In the genomic region with DNA sequence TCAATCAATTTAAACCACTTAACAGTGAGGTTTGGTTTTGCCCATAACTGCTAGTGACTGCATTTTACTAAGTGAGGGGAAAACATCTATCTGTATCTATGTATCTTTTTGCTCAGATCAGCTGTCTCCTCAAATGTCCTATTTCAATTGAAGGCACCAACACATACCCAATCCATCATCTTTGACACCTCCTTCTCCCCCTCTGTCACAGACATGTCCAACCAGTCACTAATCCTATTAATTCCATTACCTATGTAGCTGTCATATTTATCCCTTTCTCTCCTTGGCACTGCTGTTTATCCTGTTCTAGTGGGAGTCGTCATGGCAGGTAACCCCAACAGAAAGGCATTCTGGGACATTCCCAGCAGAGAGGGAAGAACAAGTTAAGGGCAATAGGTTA, we compare ENCODE assay signal across 1 cellular context.
TF ChIP-seq lines count a peak whose summit lies in the region.

No MANE protein-coding gene starts in this region.

TF ChIP-seq in HepG2, 621 proteins besides CTCF, POLR2A, EP300 and RAD21 (continued from another document):
- no peak for TF ChIP-seq BCLAF1 (IDR thresholded peaks at IDR 0.05)
- no peak for TF ChIP-seq ZNF883 (CRISPR knock-in tag; IDR thresholded peaks at IDR 0.05; ENCODE audit: not compliant biosample characterization)
- TF ChIP-seq FOXA1 (IDR thresholded peaks at IDR 0.05): no peak
- TF ChIP-seq FOXA1 (CRISPR knock-in tag; IDR thresholded peaks at IDR 0.05): no peak
- TF ChIP-seq, protein P1, sequence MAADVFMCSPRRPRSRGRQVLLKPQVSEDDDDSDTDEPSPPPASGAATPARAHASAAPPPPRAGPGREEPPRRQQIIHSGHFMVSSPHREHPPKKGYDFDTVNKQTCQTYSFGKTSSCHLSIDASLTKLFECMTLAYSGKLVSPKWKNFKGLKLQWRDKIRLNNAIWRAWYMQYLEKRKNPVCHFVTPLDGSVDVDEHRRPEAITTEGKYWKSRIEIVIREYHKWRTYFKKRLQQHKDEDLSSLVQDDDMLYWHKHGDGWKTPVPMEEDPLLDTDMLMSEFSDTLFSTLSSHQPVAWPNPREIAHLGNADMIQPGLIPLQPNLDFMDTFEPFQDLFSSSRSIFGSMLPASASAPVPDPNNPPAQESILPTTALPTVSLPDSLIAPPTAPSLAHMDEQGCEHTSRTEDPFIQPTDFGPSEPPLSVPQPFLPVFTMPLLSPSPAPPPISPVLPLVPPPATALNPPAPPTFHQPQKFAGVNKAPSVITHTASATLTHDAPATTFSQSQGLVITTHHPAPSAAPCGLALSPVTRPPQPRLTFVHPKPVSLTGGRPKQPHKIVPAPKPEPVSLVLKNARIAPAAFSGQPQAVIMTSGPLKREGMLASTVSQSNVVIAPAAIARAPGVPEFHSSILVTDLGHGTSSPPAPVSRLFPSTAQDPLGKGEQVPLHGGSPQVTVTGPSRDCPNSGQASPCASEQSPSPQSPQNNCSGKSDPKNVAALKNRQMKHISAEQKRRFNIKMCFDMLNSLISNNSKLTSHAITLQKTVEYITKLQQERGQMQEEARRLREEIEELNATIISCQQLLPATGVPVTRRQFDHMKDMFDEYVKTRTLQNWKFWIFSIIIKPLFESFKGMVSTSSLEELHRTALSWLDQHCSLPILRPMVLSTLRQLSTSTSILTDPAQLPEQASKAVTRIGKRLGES (CRISPR knock-in tag; IDR thresholded peaks at IDR 0.05; ENCODE audit: borderline replicate concordance): no peak
- TF ChIP-seq JDP2 (CRISPR knock-in tag; IDR thresholded peaks at IDR 0.05; ENCODE audit: borderline replicate concordance): no peak
- no peak for TF ChIP-seq SCMH1 (CRISPR knock-in tag; IDR thresholded peaks at IDR 0.05; ENCODE audit: borderline replicate concordance)
- TF ChIP-seq SMARCC2 (IDR thresholded peaks at IDR 0.05): no peak
- no peak for TF ChIP-seq ZNF3 (CRISPR knock-in tag; IDR thresholded peaks at IDR 0.05)
- TF ChIP-seq ZNF224 (CRISPR knock-in tag; IDR thresholded peaks at IDR 0.05): no peak
TF ChIP-seq in HepG2: peak in this region for 0.
